Comparison of ENCODE assay signal across 1 cellular context in genomic region chr6:56955171-56956155, GRCh38.
TF ChIP-seq lines count a peak whose summit lies in the region.

No MANE protein-coding gene starts in this region.

TF ChIP-seq in HepG2, 621 proteins besides CTCF, POLR2A, EP300 and RAD21 (continued from another document and continues in another):
- TF ChIP-seq ZNF318 (CRISPR knock-in tag; IDR thresholded peaks at IDR 0.05) (no peak), SP5 (CRISPR knock-in tag; IDR thresholded peaks at IDR 0.05; ENCODE audit: borderline replicate concordance, low read depth) (peak; percentile 38; the same call in 1 of the 2 replicates), KLF11 (CRISPR knock-in tag; IDR thresholded peaks at IDR 0.05) (no peak), ATF7-NPFF (CRISPR knock-in tag; IDR thresholded peaks at IDR 0.05; ENCODE audit: low read depth) (no peak), KLF16 (CRISPR knock-in tag; IDR thresholded peaks at IDR 0.05) (peak in 1 of 2 experiments; percentile 69; a peak in 2 of 4 replicates), ZNF263 (CRISPR knock-in tag; IDR thresholded peaks at IDR 0.05) (no peak), REXO4 (CRISPR knock-in tag; IDR thresholded peaks at IDR 0.05; ENCODE audit: borderline replicate concordance) (no peak), STAT5B (CRISPR knock-in tag; IDR thresholded peaks at IDR 0.05) (0 out of 2 replicates have a peak, but pooled peaks have one; percentile 41), BCL6 (CRISPR knock-in tag; IDR thresholded peaks at IDR 0.05) (0 out of 2 replicates have a peak, but pooled peaks have one; percentile 34), NFIB (CRISPR knock-in tag; IDR thresholded peaks at IDR 0.05; ENCODE audit: borderline replicate concordance) (no peak), HOMEZ (CRISPR knock-in tag; IDR thresholded peaks at IDR 0.05; ENCODE audit: low read depth) (0 out of 2 replicates have a peak, but pooled peaks have one; percentile 39), ZNF747 (CRISPR knock-in tag; IDR thresholded peaks at IDR 0.05; ENCODE audit: borderline replicate concordance) (no peak), SOX13 (IDR thresholded peaks at IDR 0.05) (no peak), SOX13 (CRISPR knock-in tag; conservative IDR thresholded peaks at IDR 0.05 in 1 of 2, IDR thresholded peaks at IDR 0.05 in 1 of 2) (peak in 1 of 2 experiments; percentile 57; a peak in 1 of 4 replicates), KLF15 (CRISPR knock-in tag; IDR thresholded peaks at IDR 0.05; ENCODE audit: borderline replicate concordance) (no peak), SKIL (CRISPR knock-in tag; IDR thresholded peaks at IDR 0.05; ENCODE audit: borderline replicate concordance) (no peak), ZNF879 (CRISPR knock-in tag; IDR thresholded peaks at IDR 0.05) (no peak), KMT2A (CRISPR knock-in tag; IDR thresholded peaks at IDR 0.05) (peak; percentile 48; the same call in 1 of the 2 replicates), ZNF660 (CRISPR knock-in tag; IDR thresholded peaks at IDR 0.05; ENCODE audit: borderline replicate concordance, low read depth) (no peak), MTF1 (CRISPR knock-in tag; IDR thresholded peaks at IDR 0.05) (no peak), ZZZ3 (CRISPR knock-in tag; IDR thresholded peaks at IDR 0.05; ENCODE audit: borderline replicate concordance) (no peak), MEF2D (CRISPR knock-in tag; IDR thresholded peaks at IDR 0.05) (0 out of 2 replicates have a peak, but pooled peaks have one; percentile 22), HDAC2 (CRISPR knock-in tag; IDR thresholded peaks at IDR 0.05) (peak; percentile 84), ZNF776 (CRISPR knock-in tag; IDR thresholded peaks at IDR 0.05) (no peak), ZSCAN25 (CRISPR knock-in tag; IDR thresholded peaks at IDR 0.05) (no peak), ZNF282 (IDR thresholded peaks at IDR 0.05; ENCODE audit: partially characterized antibody) (no peak), TRIM24 (CRISPR knock-in tag; IDR thresholded peaks at IDR 0.05) (no peak), ZNF251 (CRISPR knock-in tag; IDR thresholded peaks at IDR 0.05) (no peak), SYNCRIP (IDR thresholded peaks at IDR 0.05; ENCODE audit: insufficient read depth, low read depth, low read length) (no peak), CBX5 (CRISPR knock-in tag; IDR thresholded peaks at IDR 0.05; ENCODE audit: borderline replicate concordance) (peak; percentile 76; the same call in 1 of the 2 replicates), NFE2 (CRISPR knock-in tag; IDR thresholded peaks at IDR 0.05) (no peak), ZFP36L2 (CRISPR knock-in tag; IDR thresholded peaks at IDR 0.05) (no peak), MAF1 (CRISPR knock-in tag; IDR thresholded peaks at IDR 0.05; ENCODE audit: borderline replicate concordance) (no peak), BORCS8-MEF2B (CRISPR knock-in tag; IDR thresholded peaks at IDR 0.05) (no peak; the same call in 1 of the 2 replicates)
- TF ChIP-seq, protein P1, sequence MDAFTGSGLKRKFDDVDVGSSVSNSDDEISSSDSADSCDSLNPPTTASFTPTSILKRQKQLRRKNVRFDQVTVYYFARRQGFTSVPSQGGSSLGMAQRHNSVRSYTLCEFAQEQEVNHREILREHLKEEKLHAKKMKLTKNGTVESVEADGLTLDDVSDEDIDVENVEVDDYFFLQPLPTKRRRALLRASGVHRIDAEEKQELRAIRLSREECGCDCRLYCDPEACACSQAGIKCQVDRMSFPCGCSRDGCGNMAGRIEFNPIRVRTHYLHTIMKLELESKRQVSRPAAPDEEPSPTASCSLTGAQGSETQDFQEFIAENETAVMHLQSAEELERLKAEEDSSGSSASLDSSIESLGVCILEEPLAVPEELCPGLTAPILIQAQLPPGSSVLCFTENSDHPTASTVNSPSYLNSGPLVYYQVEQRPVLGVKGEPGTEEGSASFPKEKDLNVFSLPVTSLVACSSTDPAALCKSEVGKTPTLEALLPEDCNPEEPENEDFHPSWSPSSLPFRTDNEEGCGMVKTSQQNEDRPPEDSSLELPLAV (CRISPR knock-in tag; conservative IDR thresholded peaks at IDR 0.05; ENCODE audit: low read depth) = no peak
- TF ChIP-seq, protein P2, sequence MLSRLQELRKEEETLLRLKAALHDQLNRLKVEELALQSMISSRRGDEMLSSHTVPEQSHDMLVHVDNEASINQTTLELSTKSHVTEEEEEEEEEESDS (CRISPR knock-in tag; IDR thresholded peaks at IDR 0.05; ENCODE audit: borderline replicate concordance) = no peak
- TF ChIP-seq, protein P3, sequence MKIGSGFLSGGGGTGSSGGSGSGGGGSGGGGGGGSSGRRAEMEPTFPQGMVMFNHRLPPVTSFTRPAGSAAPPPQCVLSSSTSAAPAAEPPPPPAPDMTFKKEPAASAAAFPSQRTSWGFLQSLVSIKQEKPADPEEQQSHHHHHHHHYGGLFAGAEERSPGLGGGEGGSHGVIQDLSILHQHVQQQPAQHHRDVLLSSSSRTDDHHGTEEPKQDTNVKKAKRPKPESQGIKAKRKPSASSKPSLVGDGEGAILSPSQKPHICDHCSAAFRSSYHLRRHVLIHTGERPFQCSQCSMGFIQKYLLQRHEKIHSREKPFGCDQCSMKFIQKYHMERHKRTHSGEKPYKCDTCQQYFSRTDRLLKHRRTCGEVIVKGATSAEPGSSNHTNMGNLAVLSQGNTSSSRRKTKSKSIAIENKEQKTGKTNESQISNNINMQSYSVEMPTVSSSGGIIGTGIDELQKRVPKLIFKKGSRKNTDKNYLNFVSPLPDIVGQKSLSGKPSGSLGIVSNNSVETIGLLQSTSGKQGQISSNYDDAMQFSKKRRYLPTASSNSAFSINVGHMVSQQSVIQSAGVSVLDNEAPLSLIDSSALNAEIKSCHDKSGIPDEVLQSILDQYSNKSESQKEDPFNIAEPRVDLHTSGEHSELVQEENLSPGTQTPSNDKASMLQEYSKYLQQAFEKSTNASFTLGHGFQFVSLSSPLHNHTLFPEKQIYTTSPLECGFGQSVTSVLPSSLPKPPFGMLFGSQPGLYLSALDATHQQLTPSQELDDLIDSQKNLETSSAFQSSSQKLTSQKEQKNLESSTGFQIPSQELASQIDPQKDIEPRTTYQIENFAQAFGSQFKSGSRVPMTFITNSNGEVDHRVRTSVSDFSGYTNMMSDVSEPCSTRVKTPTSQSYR (CRISPR knock-in tag; IDR thresholded peaks at IDR 0.05; ENCODE audit: borderline replicate concordance) = peak; percentile 18; the same call in 1 of the 2 replicates
- TF ChIP-seq, protein P4, sequence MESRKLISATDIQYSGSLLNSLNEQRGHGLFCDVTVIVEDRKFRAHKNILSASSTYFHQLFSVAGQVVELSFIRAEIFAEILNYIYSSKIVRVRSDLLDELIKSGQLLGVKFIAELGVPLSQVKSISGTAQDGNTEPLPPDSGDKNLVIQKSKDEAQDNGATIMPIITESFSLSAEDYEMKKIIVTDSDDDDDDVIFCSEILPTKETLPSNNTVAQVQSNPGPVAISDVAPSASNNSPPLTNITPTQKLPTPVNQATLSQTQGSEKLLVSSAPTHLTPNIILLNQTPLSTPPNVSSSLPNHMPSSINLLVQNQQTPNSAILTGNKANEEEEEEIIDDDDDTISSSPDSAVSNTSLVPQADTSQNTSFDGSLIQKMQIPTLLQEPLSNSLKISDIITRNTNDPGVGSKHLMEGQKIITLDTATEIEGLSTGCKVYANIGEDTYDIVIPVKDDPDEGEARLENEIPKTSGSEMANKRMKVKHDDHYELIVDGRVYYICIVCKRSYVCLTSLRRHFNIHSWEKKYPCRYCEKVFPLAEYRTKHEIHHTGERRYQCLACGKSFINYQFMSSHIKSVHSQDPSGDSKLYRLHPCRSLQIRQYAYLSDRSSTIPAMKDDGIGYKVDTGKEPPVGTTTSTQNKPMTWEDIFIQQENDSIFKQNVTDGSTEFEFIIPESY (CRISPR knock-in tag; IDR thresholded peaks at IDR 0.05) = peak; percentile 68
- TF ChIP-seq, protein P5, sequence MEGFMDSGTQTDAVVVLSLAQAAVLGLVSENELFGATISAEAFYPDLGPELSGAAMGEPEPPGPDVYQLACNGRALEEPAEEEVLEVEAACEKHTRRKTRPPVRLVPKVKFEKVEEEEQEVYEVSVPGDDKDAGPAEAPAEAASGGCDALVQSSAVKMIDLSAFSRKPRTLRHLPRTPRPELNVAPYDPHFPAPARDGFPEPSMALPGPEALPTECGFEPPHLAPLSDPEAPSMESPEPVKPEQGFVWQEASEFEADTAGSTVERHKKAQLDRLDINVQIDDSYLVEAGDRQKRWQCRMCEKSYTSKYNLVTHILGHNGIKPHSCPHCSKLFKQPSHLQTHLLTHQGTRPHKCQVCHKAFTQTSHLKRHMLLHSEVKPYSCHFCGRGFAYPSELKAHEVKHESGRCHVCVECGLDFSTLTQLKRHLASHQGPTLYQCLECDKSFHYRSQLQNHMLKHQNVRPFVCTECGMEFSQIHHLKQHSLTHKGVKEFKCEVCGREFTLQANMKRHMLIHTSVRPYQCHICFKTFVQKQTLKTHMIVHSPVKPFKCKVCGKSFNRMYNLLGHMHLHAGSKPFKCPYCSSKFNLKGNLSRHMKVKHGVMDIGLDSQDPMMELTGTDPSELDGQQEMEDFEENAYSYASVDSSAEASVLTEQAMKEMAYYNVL (CRISPR knock-in tag; IDR thresholded peaks at IDR 0.05; ENCODE audit: borderline replicate concordance) = no peak
- TF ChIP-seq, protein P6, sequence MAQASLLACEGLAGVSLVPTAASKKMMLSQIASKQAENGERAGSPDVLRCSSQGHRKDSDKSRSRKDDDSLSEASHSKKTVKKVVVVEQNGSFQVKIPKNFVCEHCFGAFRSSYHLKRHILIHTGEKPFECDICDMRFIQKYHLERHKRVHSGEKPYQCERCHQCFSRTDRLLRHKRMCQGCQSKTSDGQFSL (CRISPR knock-in tag; IDR thresholded peaks at IDR 0.05) = no peak
